21 cellular contexts compared by ENCODE assay signal in the genomic region with DNA sequence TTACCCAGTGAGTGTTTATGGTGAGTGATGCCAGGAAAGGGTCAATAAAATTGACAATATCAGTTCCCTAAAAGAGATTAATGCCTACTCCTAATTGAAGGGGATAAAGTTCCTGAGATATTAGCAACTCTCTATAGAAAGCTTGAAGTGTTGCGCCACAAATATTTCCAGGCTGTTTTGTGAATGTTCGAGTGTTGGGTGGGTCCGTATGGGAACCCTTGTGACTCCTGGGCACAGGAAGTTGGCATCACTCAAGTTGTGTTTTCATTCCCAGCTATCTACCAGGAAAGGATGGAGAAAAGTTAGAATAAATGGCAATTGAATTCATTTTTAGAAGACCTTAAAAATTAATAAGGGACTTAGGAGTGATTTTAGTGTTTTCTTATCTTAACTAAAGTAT.
DNase-seq lines count a peak whose midpoint lies in the region; ATAC-seq, FAIRE-seq and TF ChIP-seq lines count a peak whose summit lies in the region.
"Had no signal": no experiment of that assay in that cellular context is flagged by ENCODE, and none has a peak within 500 bp of the region (broad histone marks: within the 10 kb centered on the region; RNA-seq: fewer than 3 reads in every experiment).

No MANE protein-coding gene starts in this region.

- H3K9ac ChIP-seq in HepG2 (ENCODE audit: insufficient read depth, low read depth, low read length), result no peak overlapping the region
- H3K9ac ChIP-seq: GM23248 had no signal

- intact Hi-C loops in HepG2 (cut with micrococcal nuclease; ENCODE audit: unreplicated experiment) (no loop called here), right lobe of liver (cut with DNase I) (no loop called here), left lung (cut with DNase I) (no loop called here)

- H4K20me1 ChIP-seq in HepG2 (ENCODE audit: insufficient read depth, low read length), result no peaks in the 10 kb centered on the region

- DNase-seq in HepG2 (ENCODE audit: low spot score) (no peak), right lobe of liver (no peak), left lung (no peak), thoracic aorta (ENCODE audit: low spot score) (no peak), DMS53 (lab: John Stamatoyannopoulos, UW) (no peak), activated gamma-delta T cell treated with Interleukin-2 at 50 U/mL for 16 hours (no peak)
- DNase-seq in stimulated activated CD4-positive, alpha-beta T cell treated with anti-CD3 and anti-CD28 coated beads, Interleukin-4, amount 100 ng/mL, for 1 hour, result no peak
- DNase-seq: 8988T; C1 segment of cervical spinal cord; Calu3; CD4-positive, alpha-beta memory T cell; COR-L47; DND-41; GM23248; H7; HCEC 1CT had no signal

- TF ChIP-seq POLR2A in HepG2 (IDR thresholded peaks at IDR 0.05; ENCODE audit: insufficient read depth in 1 of 2, low read depth in 2 of 2, low read length in 2 of 2) (no peak), right lobe of liver (IDR thresholded peaks at IDR 0.05) (no peak)

- TF ChIP-seq EP300 in HepG2 (IDR thresholded peaks at IDR 0.05; ENCODE audit: low read depth in 2 of 2, low read length in 2 of 2) (no peak), HepG2 (CRISPR knock-in tag; IDR thresholded peaks at IDR 0.05; ENCODE audit: borderline replicate concordance) (no peak)

- POLR2A ChIA-PET in HepG2 (lab: Yijun Ruan, JAX), result no interaction called here

- H3K4me1 ChIP-seq in HepG2 (ENCODE audit: insufficient read depth, low read length) (no peaks in the 10 kb centered on the region), right lobe of liver (no peaks in the 10 kb centered on the region), left lung (no peaks in the 10 kb centered on the region), thoracic aorta (ENCODE audit: control insufficient read depth in 1 of 2, low read depth in 2 of 2) (peaks cover 4 to 25% of the 10 kb centered on the region in 2 donors)
- H3K4me1 ChIP-seq: A549 had no signal

- in situ Hi-C loops in HepG2 (cut with HindIII; ENCODE audit: extremely low pct_ligation_motif_present, low pct_unique_long_range_greater_than_20kb), result no loop called here

- H3K4me2 ChIP-seq in HepG2 (ENCODE audit: low read depth, low read length), result no peak overlapping the region
- H3K4me2 ChIP-seq: A549 had no signal

- WGBS in HepG2 (ENCODE audit: low lambda C conversion rate), result 56% methylated on average over 3 of the region's 3 CpGs
- 68% methylated on average over 3 of the region's 3 CpGs for WGBS in right lobe of liver (ENCODE audit: insufficient coverage, low coverage, low lambda C conversion rate, missing lambda C conversion rate)

- H3K79me2 ChIP-seq in HepG2 (ENCODE audit: insufficient read depth, low read length), result no peaks in the 10 kb centered on the region

- H3K36me3 ChIP-seq in HepG2 (replicated peaks in 1 of 2; ENCODE audit: control insufficient read depth in 1 of 2, insufficient read depth in 2 of 2, low read length in 2 of 2) (no peaks in the 10 kb centered on the region), right lobe of liver (no peaks in the 10 kb centered on the region), left lung (no peaks in the 10 kb centered on the region), thoracic aorta (no peaks in the 10 kb centered on the region)

- H2AFZ ChIP-seq in HepG2 (ENCODE audit: low read length), result no peak overlapping the region

- ATAC-seq in HepG2 (no peak), right lobe of liver (no peak), left lung (peak; percentile 69), thoracic aorta (ENCODE audit: insufficient number of reproducible peaks, low FRiP score, low read depth) (no peak)
- ATAC-seq: A549 had no signal

- no peak for TF ChIP-seq RAD21 in HepG2 (CRISPR knock-in tag; IDR thresholded peaks at IDR 0.05)

- no peaks in the 10 kb centered on the region for H3K27me3 ChIP-seq in HepG2 (ENCODE audit: control insufficient read depth in 1 of 2, insufficient read depth in 2 of 2, low read length in 2 of 2)
- H3K27me3 ChIP-seq in right lobe of liver, result no peaks in the 10 kb centered on the region
- H3K27me3 ChIP-seq in left lung, result no peaks in the 10 kb centered on the region
- no peaks in the 10 kb centered on the region for H3K27me3 ChIP-seq in thoracic aorta (replicated peaks; ENCODE audit: insufficient read depth)

- no peak overlapping the region for H3K4me3 ChIP-seq in HepG2 (replicated peaks in 1 of 3; ENCODE audit: insufficient read depth in 1 of 3, low read depth in 2 of 3, low read length in 3 of 3)
- no peak overlapping the region for H3K4me3 ChIP-seq in right lobe of liver
- no peak overlapping the region for H3K4me3 ChIP-seq in left lung
- no peak overlapping the region for H3K4me3 ChIP-seq in thoracic aorta
- H3K4me3 ChIP-seq: A549, GM23248 had no signal

- no peak for TF ChIP-seq CTCF in HepG2 (CRISPR knock-in tag; IDR thresholded peaks at IDR 0.05)
- TF ChIP-seq CTCF in right lobe of liver (IDR thresholded peaks at IDR 0.05), result no peak
- TF ChIP-seq CTCF in left lung (IDR thresholded peaks at IDR 0.05), result no peak
- no peak for TF ChIP-seq CTCF in thoracic aorta (IDR thresholded peaks at IDR 0.05)

- H3K27ac ChIP-seq in HepG2 (ENCODE audit: extremely low read length, insufficient read depth, low read length), result no peak overlapping the region
- H3K27ac ChIP-seq in right lobe of liver, result no peak overlapping the region
- H3K27ac ChIP-seq in left lung, result no peak overlapping the region
- H3K27ac ChIP-seq in thoracic aorta, result peak overlapping the region; percentile 80 to 84
- H3K27ac ChIP-seq: A549 had no signal

- no TSS peak for BruUV-seq in HepG2 (replicated peaks; lab: Mats Ljungman, UMichigan)

- H3K9me3 ChIP-seq in HepG2 (ENCODE audit: low read length) (no peaks in the 10 kb centered on the region), right lobe of liver (no peaks in the 10 kb centered on the region), left lung (no peaks in the 10 kb centered on the region), thoracic aorta (no peaks in the 10 kb centered on the region)
- H3K9me3 ChIP-seq: A549 had no signal

- FAIRE-seq in HepG2 (lab: Jason Lieb, UNC), result no peak
- FAIRE-seq: A549, G401.6, GM12892, GM19239, H1 had no signal

- CTCF ChIA-PET in HepG2 (lab: Yijun Ruan, JAX; ENCODE audit: low intra/inter-chr PET ratio, low total read pairs), result no interaction called here

TF ChIP-seq in HepG2, 621 proteins besides CTCF, POLR2A, EP300 and RAD21:
- TF ChIP-seq CEBPB (IDR thresholded peaks at IDR 0.05; ENCODE audit: borderline replicate concordance, low read depth, low read length) (0 out of 2 replicates have a peak, but pooled peaks have one; percentile 1), SOX5 (CRISPR knock-in tag; IDR thresholded peaks at IDR 0.05; ENCODE audit: borderline replicate concordance) (no peak)

Comparison
In these comparisons a context has a peak if more than half of its experiments do, and no peak if none do; other contexts are left out.
1. H3K27ac ChIP-seq: peak in thoracic aorta (2 of 2); none in HepG2 (single experiment), right lobe of liver (0 of 3) and left lung (0 of 2).